2 cellular contexts compared by ENCODE assay signal in genomic region chr17:3911271-3912053, GRCh38.
A peak's percentile ranks its signal among the peaks of the same experiment; 100 is the strongest.
TF ChIP-seq lines count a peak whose summit lies in the region.

No MANE protein-coding gene starts in this region.

TF ChIP-seq in H1, 55 proteins besides CTCF, POLR2A, EP300 and RAD21:
- TF ChIP-seq CHD2 (IDR thresholded peaks at IDR 0.05; ENCODE audit: low read length) (peak; percentile 44; the same call in 1 of the 2 replicates), SP2 (IDR thresholded peaks at IDR 0.05; ENCODE audit: low read length) (peak; percentile 10; the same call in 1 of the 2 replicates), CEBPB (IDR thresholded peaks at IDR 0.05; ENCODE audit: low read depth, low read length) (no peak), HDAC2 (IDR thresholded peaks at IDR 0.05; ENCODE audit: borderline replicate concordance in 1 of 2, low read depth in 2 of 2, low read length in 2 of 2) (no peak), RXRA (IDR thresholded peaks at IDR 0.05; ENCODE audit: insufficient read depth, low read depth, low read length) (no peak), SP1 (IDR thresholded peaks at IDR 0.05; ENCODE audit: low read depth, low read length) (peak; percentile 78)
TF ChIP-seq in H1: peak in this region for 3.

TF ChIP-seq in SK-N-SH, 30 proteins besides CTCF, POLR2A, EP300 and RAD21:
- TF ChIP-seq IRF3 (IDR thresholded peaks at IDR 0.05; ENCODE audit: low read depth, low read length) = no peak
- TF ChIP-seq NFIC (IDR thresholded peaks at IDR 0.05; ENCODE audit: borderline replicate concordance) = no peak
- TF ChIP-seq FOXJ3 (CRISPR knock-in tag; IDR thresholded peaks at IDR 0.05) = no peak
- no peak for TF ChIP-seq SMC3 (IDR thresholded peaks at IDR 0.05; ENCODE audit: low read depth, low read length)
